Comparison of ENCODE assay signal across 8 cellular contexts in the genomic region with DNA sequence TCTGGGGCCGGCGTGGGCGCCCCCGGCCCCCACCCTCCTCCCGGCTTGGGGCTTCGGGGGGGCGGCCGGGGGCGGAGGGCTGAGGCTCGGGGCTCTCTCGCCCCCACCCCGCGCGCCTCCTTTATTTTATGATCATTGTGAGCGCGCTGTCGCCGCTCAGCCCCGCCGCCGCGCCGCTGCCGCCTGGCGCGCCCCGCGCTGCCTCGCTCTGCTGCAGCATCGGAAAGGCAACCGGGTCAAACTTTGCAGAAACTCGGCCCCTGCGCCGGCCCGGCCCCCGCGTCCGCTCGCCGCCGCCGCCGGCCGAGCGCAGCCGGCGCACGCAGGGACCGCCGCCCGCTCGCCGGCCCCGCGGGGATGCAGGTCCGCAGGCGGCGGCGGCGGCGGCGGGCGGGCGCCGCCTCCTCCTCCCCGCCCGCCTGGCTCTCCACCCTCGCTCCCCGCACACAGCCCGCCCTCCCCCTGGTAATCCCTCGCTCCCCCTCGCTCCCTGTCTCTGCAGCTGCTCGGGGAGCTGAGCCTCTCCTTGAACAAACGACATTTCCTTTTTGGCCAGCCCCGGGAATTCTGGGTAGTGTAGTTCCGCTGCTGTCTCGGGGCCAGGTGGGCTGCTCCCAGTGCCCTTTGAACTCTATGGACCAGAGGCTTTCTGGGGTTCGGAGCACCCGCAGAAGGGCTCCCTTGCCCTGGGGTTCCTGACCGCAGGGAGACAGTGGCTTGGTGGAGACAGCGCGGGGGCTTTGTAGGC. TPM values are rescaled to one million over a fixed set of nuclear protein-coding genes. Genes with fewer than 3 reads are reported as not detected.
A peak's percentile ranks its signal among the peaks of the same experiment; 100 is the strongest.
DNase-seq lines count a peak whose midpoint lies in the region; ATAC-seq and TF ChIP-seq lines count a peak whose summit lies in the region.

No MANE protein-coding gene starts in this region.

- no peak for TF ChIP-seq POLR2A in esophagus squamous epithelium (IDR thresholded peaks at IDR 0.05)

- intact Hi-C loops in esophagus squamous epithelium (cut with DNase I): no loop called here

- H3K9me3 ChIP-seq in esophagus squamous epithelium (no peaks in the 10 kb centered on the region), muscle layer of colon (ENCODE audit: low read length) (no peaks in the 10 kb centered on the region)

- no peaks in the 10 kb centered on the region for H3K36me3 ChIP-seq in esophagus squamous epithelium
- H3K36me3 ChIP-seq in muscle layer of colon (ENCODE audit: insufficient read depth, low read length): no peaks in the 10 kb centered on the region

- in situ Hi-C loops in KBM-7 (cut with MboI; ENCODE audit: low pct_unique_long_range_greater_than_20kb, low sequenced_read_pairs): loop anchor here (25.0 kb wide), 1 partner anchor 109 kb away; the partner anchor contains the start of gene PRRC2B

- ATAC-seq in stimulated activated naive CD8-positive, alpha-beta T cell treated with anti-CD3 and anti-CD28 coated beads, Interleukin-15, Interleukin-2, amounts not matched to agents 100 U/mL and 50 U/mL, for 24 hours: peak; percentile 60
- no peak for ATAC-seq in HG02840 (IDR thresholded peaks at IDR 0.05; ENCODE audit: low FRiP score, unreplicated experiment)

- WGBS in esophagus squamous epithelium, 2 donors: 0% methylated on average over 7 of the region's 82 CpGs; no CpG with 5 or more reads in 1 of the 2 donors

- H3K27ac ChIP-seq in esophagus squamous epithelium (peak overlapping the region; percentile 11 to 85 (median 74)), muscle layer of colon (ENCODE audit: low read depth, low read length) (no peak overlapping the region)

- H3K27me3 ChIP-seq in esophagus squamous epithelium (peaks cover 0 to 80% (median 0%) of the 10 kb centered on the region in 4 donors), muscle layer of colon (ENCODE audit: control insufficient read depth in 1 of 2, insufficient read depth in 2 of 2, low read length in 2 of 2) (peaks cover 6 to 49% of the 10 kb centered on the region in 2 donors)

- peaks cover 6 to 46% (median 17%) of the 10 kb centered on the region in 3 donors for H3K4me1 ChIP-seq in esophagus squamous epithelium
- H3K4me1 ChIP-seq in muscle layer of colon (ENCODE audit: insufficient read depth, low read length): no peaks in the 10 kb centered on the region

- TF ChIP-seq CTCF in esophagus squamous epithelium (IDR thresholded peaks at IDR 0.05): no peak

- peak overlapping the region; percentile 50 to 79 (median 68) for H3K4me3 ChIP-seq in esophagus squamous epithelium
- H3K4me3 ChIP-seq in muscle layer of colon (ENCODE audit: low read depth in 1 of 2, low read length in 2 of 2): peak overlapping the region; percentile 32 to 71

- peak; percentile 77 for DNase-seq in GDM1 (lab: John Stamatoyannopoulos, UW)
- DNase-seq in KBM-7: peak; percentile 70
- DNase-seq in activated T-helper 1 cell treated with Interleukin-2 at 50 U/mL for 16 hours (ENCODE audit: low read depth): peak; percentile 55
- no peak for DNase-seq in esophagus squamous epithelium (lab: John Stamatoyannopoulos, UW)
- DNase-seq in stimulated activated naive CD8-positive, alpha-beta T cell treated with anti-CD3 and anti-CD28 coated beads, Interleukin-15, Interleukin-2, amounts not matched to agents 100 U/mL and 50 U/mL, for 24 hours: peak; percentile 77

- H3K9ac ChIP-seq in muscle layer of colon (ENCODE audit: low read length): no peak overlapping the region

TF ChIP-seq in PFSK-1, 5 proteins besides CTCF, POLR2A, EP300 and RAD21:
- no peak for TF ChIP-seq FOXP2 (optimal IDR thresholded peaks at IDR 0.05; ENCODE audit: borderline replicate concordance, extremely low read depth, extremely low read length, insufficient read depth)
- 0 out of 2 replicates have a peak, but pooled peaks have one; percentile 51 for TF ChIP-seq TAF1 (IDR thresholded peaks at IDR 0.05; ENCODE audit: borderline replicate concordance, insufficient read depth, low read length)
- 0 out of 2 replicates have a peak, but pooled peaks have one; percentile 21 for TF ChIP-seq POLR2AphosphoS5 (IDR thresholded peaks at IDR 0.05; ENCODE audit: low read depth, low read length)

RNA-seq across cellular contexts. Expression of gene FAM78A, which starts 1.5 kb away (rescaled TPM):
- polyA plus RNA-seq in PFSK-1 (2012; ENCODE audit: insufficient read length, low read depth): 5.4 TPM
- total RNA-seq in esophagus squamous epithelium: 1 to 10 TPM in 3 of 4 donors, under 1 TPM in 1; 0.61 to 2.9 (median 2.0) TPM

RNA-seq across cellular contexts. Expression of gene PLPP7, which starts 11.7 kb away (rescaled TPM):
- 2.6 TPM for polyA plus RNA-seq in PFSK-1 (2012; ENCODE audit: insufficient read length, low read depth)
- total RNA-seq in esophagus squamous epithelium: 1 to 10 TPM in 1 of 4 donors, under 1 TPM in 2, not detected in 1; 0.40 to 2.9 (median 0.97) TPM
